ENCODE assay signal across 10 cellular contexts in genomic region chr7:116988363-116988989, GRCh38. TPM values are rescaled to one million over a fixed set of nuclear protein-coding genes. Genes with fewer than 3 reads are reported as not detected.
DNase-seq lines count a peak whose midpoint lies in the region; ATAC-seq and TF ChIP-seq lines count a peak whose summit lies in the region.
"Had no signal": no experiment of that assay in that cellular context is flagged by ENCODE, and none has a peak within 500 bp of the region (broad histone marks: within the 10 kb centered on the region; RNA-seq: fewer than 3 reads in every experiment).

No MANE protein-coding gene starts in this region.

- intact Hi-C loops in gastrocnemius medialis (cut with DNase I; ENCODE audit: low total_unique reads) (loop anchor here (5.0 kb wide), 1 partner anchor 56 kb away; no protein-coding TSS in a partner anchor), right cardiac atrium (cut with DNase I) (loop anchor here (5.0 to 10.0 kb wide), 3 partner anchors 54 to 136 kb away; no protein-coding TSS in a partner anchor)

- ATAC-seq in gastrocnemius medialis (no peak), HG02970 (IDR thresholded peaks at IDR 0.05; ENCODE audit: low FRiP score, unreplicated experiment) (no peak), GM18498 (IDR thresholded peaks at IDR 0.05; ENCODE audit: unreplicated experiment) (no peak), right cardiac atrium (no peak)

- TF ChIP-seq POLR2A in gastrocnemius medialis (IDR thresholded peaks at IDR 0.05) = no peak

- 65% methylated on average over 4 of the region's 4 CpGs for WGBS in right cardiac atrium

- TF ChIP-seq CTCF in choroid plexus epithelial cell (conservative IDR thresholded peaks at IDR 0.05; ENCODE audit: low read depth, low read length) (peak; percentile 33), gastrocnemius medialis (IDR thresholded peaks at IDR 0.05 in 4 of 5, conservative IDR thresholded peaks at IDR 0.05 in 1 of 5) (peak in 3 of 5 experiments; percentile 12 to 52 (median 28))

- H3K4me3 ChIP-seq in choroid plexus epithelial cell (ENCODE audit: low read depth, low read length) = no peak overlapping the region
- no peak overlapping the region for H3K4me3 ChIP-seq in gastrocnemius medialis
- H3K4me3 ChIP-seq in right cardiac atrium (ENCODE audit: low read length) = no peak overlapping the region
- H3K4me3 ChIP-seq: BLaER1 had no signal

- no peaks in the 10 kb centered on the region for H3K36me3 ChIP-seq in gastrocnemius medialis

- no peaks in the 10 kb centered on the region for H3K9me3 ChIP-seq in gastrocnemius medialis
- H3K9me3 ChIP-seq in right cardiac atrium (ENCODE audit: control insufficient read depth, low read length) = no peaks in the 10 kb centered on the region

- H3K4me1 ChIP-seq in gastrocnemius medialis = peaks cover 3 to 6% of the 10 kb centered on the region in 2 donors
- H3K4me1 ChIP-seq in right cardiac atrium (ENCODE audit: control insufficient read depth, insufficient read depth, low read length) = no peaks in the 10 kb centered on the region
- H3K4me1 ChIP-seq: BLaER1 had no signal

- no peaks in the 10 kb centered on the region for H3K27me3 ChIP-seq in gastrocnemius medialis
- no peaks in the 10 kb centered on the region for H3K27me3 ChIP-seq in right cardiac atrium (ENCODE audit: control insufficient read depth, insufficient read depth)
- H3K27me3 ChIP-seq: BLaER1 had no signal

- in situ Hi-C loops in gastrocnemius medialis (cut with MboI; ENCODE audit: low sequenced_read_pairs in 4 of 4) = loop anchor here (5.0 to 10.0 kb wide), 5 partner anchors 61 to 139 kb away; no protein-coding TSS in a partner anchor

- no peak overlapping the region for H3K27ac ChIP-seq in gastrocnemius medialis
- no peak overlapping the region for H3K27ac ChIP-seq in right cardiac atrium (ENCODE audit: low read length)
- H3K27ac ChIP-seq: BLaER1, epithelial cell of prostate had no signal

- DNase-seq in NCI-H1436 (lab: John Stamatoyannopoulos, UW) = peak; percentile 8
- no peak for DNase-seq in NCI-H1436 treated with DMSO at 0.1 percent for 48 hours (lab: John Stamatoyannopoulos, UW)
- DNase-seq in NCI-H146 treated with DMSO at 0.1 percent for 48 hours (lab: John Stamatoyannopoulos, UW; ENCODE audit: unreplicated experiment) = peak; percentile 35
- peak; percentile 17 for DNase-seq in choroid plexus epithelial cell (ENCODE audit: low read depth)
- DNase-seq in gastrocnemius medialis = no peak
- DNase-seq in right cardiac atrium = no peak

RNA-seq across cellular contexts. Expression of gene ST7, which starts 35.2 kb away (rescaled TPM):
- total RNA-seq in gastrocnemius medialis (10 to 100 TPM in 3 of 4 donors, 1 to 10 TPM in 1; 5.5 to 14.5 (median 11.9) TPM), right cardiac atrium (10 to 100 TPM; 35.2 to 36.8 (median 36.3) TPM)
- polyA plus RNA-seq in right cardiac atrium = 25.0 TPM

Comparison
In these comparisons a context has a peak if more than half of its experiments do, and no peak if none do; other contexts are left out.
1. DNase-seq: peak in NCI-H1436 (single experiment), NCI-H146 treated with DMSO at 0.1 percent for 48 hours (single experiment) and choroid plexus epithelial cell (single experiment); none in NCI-H1436 treated with DMSO at 0.1 percent for 48 hours (single experiment), gastrocnemius medialis (0 of 2) and right cardiac atrium (0 of 3).